In genomic region chr17:42865638-42866094, GRCh38 we compare ENCODE assay signal across 2 cellular contexts.
TF ChIP-seq lines count a peak whose summit lies in the region.

No MANE protein-coding gene starts in this region.

TF ChIP-seq in WTC11, 78 proteins besides CTCF, POLR2A, EP300 and RAD21 (continued from another document):
- TF ChIP-seq ZNF281 (CRISPR knock-in tag; IDR thresholded peaks at IDR 0.05) = no peak
- TF ChIP-seq TCF7 (CRISPR knock-in tag; IDR thresholded peaks at IDR 0.05; ENCODE audit: low read depth) = no peak
- TF ChIP-seq NFYB (CRISPR knock-in tag; conservative IDR thresholded peaks at IDR 0.05; ENCODE audit: low read depth) = no peak

TF ChIP-seq in HepG2, 621 proteins besides CTCF, POLR2A, EP300 and RAD21 (continued from another document and continues in another):
- TF ChIP-seq NFAT5 (CRISPR knock-in tag; IDR thresholded peaks at IDR 0.05) = no peak
- peak; percentile 71; the same call in 1 of the 2 replicates for TF ChIP-seq SOX5 (CRISPR knock-in tag; IDR thresholded peaks at IDR 0.05; ENCODE audit: borderline replicate concordance)
- TF ChIP-seq ZNF788 (CRISPR knock-in tag; IDR thresholded peaks at IDR 0.05; ENCODE audit: borderline replicate concordance) = peak; percentile 86; the same call in 1 of the 2 replicates
- peak; percentile 83 for TF ChIP-seq FOXC1 (CRISPR knock-in tag; IDR thresholded peaks at IDR 0.05; ENCODE audit: borderline replicate concordance)
- peak; percentile 88 for TF ChIP-seq PHF21A (CRISPR knock-in tag; IDR thresholded peaks at IDR 0.05)
- no peak for TF ChIP-seq ZNF101 (CRISPR knock-in tag; IDR thresholded peaks at IDR 0.05; ENCODE audit: borderline replicate concordance, low read depth)
- TF ChIP-seq CCAR2 (optimal IDR thresholded peaks at IDR 0.05; ENCODE audit: low read depth, low read length) = no peak
- TF ChIP-seq ZBTB39 (CRISPR knock-in tag; IDR thresholded peaks at IDR 0.05) = 0 out of 2 replicates have a peak, but pooled peaks have one; percentile 53
- TF ChIP-seq FOXJ3 (CRISPR knock-in tag; IDR thresholded peaks at IDR 0.05; ENCODE audit: borderline replicate concordance) = no peak
- TF ChIP-seq ETS1 (CRISPR knock-in tag; IDR thresholded peaks at IDR 0.05) = no peak
- peak; percentile 87; the same call in 1 of the 2 replicates for TF ChIP-seq NCOA1 (CRISPR knock-in tag; IDR thresholded peaks at IDR 0.05)
- no peak for TF ChIP-seq MLXIP (CRISPR knock-in tag; IDR thresholded peaks at IDR 0.05; ENCODE audit: borderline replicate concordance)
- no peak for TF ChIP-seq DZIP1 (CRISPR knock-in tag; IDR thresholded peaks at IDR 0.05)
- TF ChIP-seq ZBTB4 (CRISPR knock-in tag; IDR thresholded peaks at IDR 0.05; ENCODE audit: borderline replicate concordance) = no peak
- TF ChIP-seq KDM1A (CRISPR knock-in tag; IDR thresholded peaks at IDR 0.05) = no peak; the same call in 1 of the 2 replicates
- TF ChIP-seq ZNF232 (CRISPR knock-in tag; IDR thresholded peaks at IDR 0.05; ENCODE audit: borderline replicate concordance) = peak; percentile 99
- peak; percentile 88; the same call in 1 of the 2 replicates for TF ChIP-seq SPEN (CRISPR knock-in tag; IDR thresholded peaks at IDR 0.05; ENCODE audit: low read depth)
- TF ChIP-seq ZNF576 (CRISPR knock-in tag; IDR thresholded peaks at IDR 0.05) = peak; percentile 17; the same call in 1 of the 2 replicates
- no peak for TF ChIP-seq SYNCRIP (IDR thresholded peaks at IDR 0.05; ENCODE audit: insufficient read depth, low read depth, low read length)
- TF ChIP-seq GFI1 (CRISPR knock-in tag; IDR thresholded peaks at IDR 0.05; ENCODE audit: borderline replicate concordance) = peak; percentile 90
- TF ChIP-seq MIER3 (CRISPR knock-in tag; IDR thresholded peaks at IDR 0.05; ENCODE audit: borderline replicate concordance) = 0 out of 2 replicates have a peak, but pooled peaks have one; percentile 25
- no peak for TF ChIP-seq MTF1 (CRISPR knock-in tag; IDR thresholded peaks at IDR 0.05)
- TF ChIP-seq FIP1L1 (IDR thresholded peaks at IDR 0.05; ENCODE audit: borderline replicate concordance, insufficient read depth, low read depth, low read length) = no peak
- TF ChIP-seq ZNF512B (CRISPR knock-in tag; IDR thresholded peaks at IDR 0.05; ENCODE audit: borderline replicate concordance) = no peak
- 0 out of 2 replicates have a peak, but pooled peaks have one; percentile 13 for TF ChIP-seq ZNF329 (CRISPR knock-in tag; IDR thresholded peaks at IDR 0.05; ENCODE audit: low read depth)
- TF ChIP-seq MIER2 (CRISPR knock-in tag; IDR thresholded peaks at IDR 0.05) = no peak
